Comparison of ENCODE assay signal across 18 cellular contexts in genomic region chr14:39956372-39956771, GRCh38.
DNase-seq lines count a peak whose midpoint lies in the region; ATAC-seq and TF ChIP-seq lines count a peak whose summit lies in the region.
"Had no signal": no experiment of that assay in that cellular context is flagged by ENCODE, and none has a peak within 500 bp of the region (broad histone marks: within the 10 kb centered on the region; RNA-seq: fewer than 3 reads in every experiment).

No MANE protein-coding gene starts in this region.

- no peak overlapping the region for H2AFZ ChIP-seq in OCI-LY1 (ENCODE audit: low read length)

- TF ChIP-seq CTCF in OCI-LY1 (IDR thresholded peaks at IDR 0.05; ENCODE audit: low read length) (peak; percentile 73), neural crest cell (conservative IDR thresholded peaks at IDR 0.05) (peak; percentile 40), foreskin keratinocyte (conservative IDR thresholded peaks at IDR 0.05) (no peak)

- no peak overlapping the region for H3K4me3 ChIP-seq in OCI-LY1 (ENCODE audit: low read depth, low read length, poor library complexity, severe bottlenecking)
- H3K4me3 ChIP-seq: mucosa of descending colon, ovary had no signal

- no peaks in the 10 kb centered on the region for H3K79me2 ChIP-seq in OCI-LY1 (ENCODE audit: insufficient read depth, low read length)

- H4K20me1 ChIP-seq in OCI-LY1 (ENCODE audit: insufficient read depth, low read length), result no peaks in the 10 kb centered on the region

- no peak overlapping the region for H3K4me3 Mint-ChIP-seq in neural crest cell
- H3K4me3 Mint-ChIP-seq: activated T-cell treated with anti-CD3 and anti-CD28 coated beads, Interleukin-2, amount 50 U/mL, for 4 hours; central memory CD8-positive, alpha-beta T cell; IgD-negative memory B cell; T-helper 2 cell treated with Interferon-gamma antibody and Interleukin-4, amounts not matched to agents 5 μg/mL and 100 μg/mL, for 36 hours had no signal

- H3K9me3 Mint-ChIP-seq in neural crest cell, result peaks cover 14% of the 10 kb centered on the region

- H3K9me3 ChIP-seq in OCI-LY1 (ENCODE audit: low read length), result no peaks in the 10 kb centered on the region
- H3K9me3 ChIP-seq: ovary had no signal

- H3K27me3 ChIP-seq in OCI-LY1 (ENCODE audit: insufficient read depth, low read length) (no peaks in the 10 kb centered on the region), foreskin keratinocyte (no peaks in the 10 kb centered on the region)
- H3K27me3 ChIP-seq: ovary had no signal

- ATAC-seq in HG03354 (IDR thresholded peaks at IDR 0.05; ENCODE audit: poor library complexity, severe bottlenecking, unreplicated experiment) (peak; percentile 54), HG03565 (IDR thresholded peaks at IDR 0.05; ENCODE audit: unreplicated experiment) (no peak), foreskin keratinocyte (no peak)
- ATAC-seq: activated T-cell treated with anti-CD3 and anti-CD28 coated beads, Interleukin-2, amount 50 U/mL, for 4 hours; mucosa of descending colon had no signal

- no peak overlapping the region for H3K9ac ChIP-seq in OCI-LY1 (ENCODE audit: low read length)

- H3K4me1 Mint-ChIP-seq in neural crest cell, result no peaks in the 10 kb centered on the region
- H3K4me1 Mint-ChIP-seq: central memory CD8-positive, alpha-beta T cell; IgD-negative memory B cell had no signal

- DNase-seq in NCI-H2107 treated with DMSO at 0.1 percent for 48 hours (lab: John Stamatoyannopoulos, UW; ENCODE audit: unreplicated experiment) (peak; percentile 26), NCI-H2107 (lab: John Stamatoyannopoulos, UW) (no peak), neural crest cell (ENCODE audit: low read depth, low spot score) (no peak), MV-4-11 (lab: John Stamatoyannopoulos, UW) (no peak), foreskin keratinocyte (no peak)
- DNase-seq: activated CD4-positive, alpha-beta T cell treated with anti-CD3 and anti-CD28 coated beads, Interleukin-2, amount 50 U/mL, for 1 hour; activated T-cell treated with anti-CD3 and anti-CD28 coated beads, Interleukin-2, amount 50 U/mL, for 4 hours; kidney; mucosa of descending colon; NCI-H226; ovary; substantia nigra had no signal

- H3K27me3 Mint-ChIP-seq in neural crest cell (ENCODE audit: low read depth), result no peaks in the 10 kb centered on the region
- H3K27me3 Mint-ChIP-seq: central memory CD8-positive, alpha-beta T cell; IgD-negative memory B cell had no signal

- no peaks in the 10 kb centered on the region for H3F3A ChIP-seq in OCI-LY1 (ENCODE audit: insufficient read depth, low read length)

- H3K27ac ChIP-seq in OCI-LY1 (ENCODE audit: low read depth, low read length, poor library complexity, severe bottlenecking) (no peak overlapping the region), foreskin keratinocyte (no peak overlapping the region)
- H3K27ac ChIP-seq: ovary had no signal

- no peak overlapping the region for H3K27ac Mint-ChIP-seq in neural crest cell (ENCODE audit: unreplicated experiment)
- H3K27ac Mint-ChIP-seq: IgD-negative memory B cell; T-helper 2 cell treated with Interferon-gamma antibody and Interleukin-4, amounts not matched to agents 5 μg/mL and 100 μg/mL, for 36 hours had no signal

- H3K36me3 ChIP-seq in OCI-LY1 (ENCODE audit: insufficient read depth, low read length), result no peaks in the 10 kb centered on the region
- H3K36me3 ChIP-seq: ovary had no signal

- no peak overlapping the region for H3K4me2 ChIP-seq in OCI-LY1 (ENCODE audit: low read length)

- H3K36me3 Mint-ChIP-seq in neural crest cell (ENCODE audit: low read depth), result peaks cover 8% of the 10 kb centered on the region

- H3K4me1 ChIP-seq in OCI-LY1 (ENCODE audit: insufficient read depth, low read length, severe bottlenecking) (peaks cover 21% of the 10 kb centered on the region), foreskin keratinocyte (no peaks in the 10 kb centered on the region)

- H3K9me2 ChIP-seq in OCI-LY1 (ENCODE audit: low read depth, low read length), result no peaks in the 10 kb centered on the region
